1 cellular context compared by ENCODE assay signal in the genomic region with DNA sequence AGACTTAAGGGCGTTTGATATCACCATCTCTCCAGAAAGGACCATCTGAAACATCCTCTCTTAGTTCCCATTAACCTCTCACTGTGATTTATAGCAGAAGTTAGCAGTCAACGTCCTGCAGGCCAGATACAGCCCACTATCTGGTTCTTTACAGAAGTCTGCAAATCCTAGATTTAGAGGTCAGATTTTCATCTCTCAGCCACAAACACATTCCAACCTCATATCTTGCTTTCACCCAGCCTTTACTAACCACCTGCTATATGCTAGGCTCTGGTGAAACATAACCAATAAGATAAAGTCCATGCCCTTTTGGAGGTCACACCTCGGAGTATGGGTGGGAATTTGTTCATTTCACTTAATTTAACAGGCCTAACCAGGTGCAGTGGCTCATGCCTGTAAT.
TF ChIP-seq lines count a peak whose summit lies in the region.

No MANE protein-coding gene starts in this region.

TF ChIP-seq in K562, 482 proteins besides CTCF, POLR2A, EP300 and RAD21 (continued from another document and continues in another):
- TF ChIP-seq CBFA2T3 (IDR thresholded peaks at IDR 0.05) (peak; percentile 96), ETV1 (tag; conservative IDR thresholded peaks at IDR 0.05; ENCODE audit: low read depth) (0 out of 2 replicates have a peak, but pooled peaks have one; percentile 15), FOXK2 (conservative IDR thresholded peaks at IDR 0.05 in 1 of 2, IDR thresholded peaks at IDR 0.05 in 1 of 2; ENCODE audit: low read depth in 2 of 2) (no peak), SRSF9 (IDR thresholded peaks at IDR 0.05; ENCODE audit: borderline replicate concordance, low read depth, low read length) (no peak), HSF4 (CRISPR knock-in tag; IDR thresholded peaks at IDR 0.05; ENCODE audit: borderline replicate concordance) (no peak), CBX1 (IDR thresholded peaks at IDR 0.05; ENCODE audit: low read depth) (no peak), CBX3 (IDR thresholded peaks at IDR 0.05; ENCODE audit: borderline replicate concordance in 1 of 2, low read length in 2 of 2) (no peak), TBL1XR1 (IDR thresholded peaks at IDR 0.05; ENCODE audit: low read length in 2 of 2) (peak in 1 of 2 experiments; percentile 49; a peak in 1 of 4 replicates), OTX1 (CRISPR knock-in tag; IDR thresholded peaks at IDR 0.05) (no peak), THRAP3 (IDR thresholded peaks at IDR 0.05; ENCODE audit: borderline replicate concordance) (no peak), TRIM25 (IDR thresholded peaks at IDR 0.05; ENCODE audit: borderline replicate concordance) (no peak), ASH1L (IDR thresholded peaks at IDR 0.05; ENCODE audit: borderline replicate concordance, low read depth, partially characterized antibody) (no peak), CHD4 (IDR thresholded peaks at IDR 0.05; ENCODE audit: insufficient read depth, insufficient replicate concordance, low read depth, low read length, poor library complexity, severe bottlenecking) (no peak), ZNF780A (CRISPR knock-in tag; IDR thresholded peaks at IDR 0.05) (no peak), ZNF121 (CRISPR knock-in tag; conservative IDR thresholded peaks at IDR 0.05) (no peak), STAT6 (CRISPR knock-in tag; IDR thresholded peaks at IDR 0.05) (no peak), HEY1 (CRISPR knock-in tag; IDR thresholded peaks at IDR 0.05; ENCODE audit: borderline replicate concordance) (0 out of 2 replicates have a peak, but pooled peaks have one; percentile 43), PHF21A (IDR thresholded peaks at IDR 0.05; ENCODE audit: borderline replicate concordance, low read depth) (no peak), MYNN (IDR thresholded peaks at IDR 0.05) (no peak), MYNN (CRISPR knock-in tag; IDR thresholded peaks at IDR 0.05) (no peak), SP2 (IDR thresholded peaks at IDR 0.05; ENCODE audit: extremely low read depth, low read depth, low read length, poor library complexity, severe bottlenecking) (no peak), BACH1 (tag; IDR thresholded peaks at IDR 0.05) (no peak), ATF7 (IDR thresholded peaks at IDR 0.05) (0 out of 2 replicates have a peak, but pooled peaks have one; percentile 15), BRCA1 (IDR thresholded peaks at IDR 0.05) (no peak), BRCA1 (CRISPR knock-in tag; IDR thresholded peaks at IDR 0.05) (no peak), RBFOX2 (IDR thresholded peaks at IDR 0.05; ENCODE audit: low read depth, low read length) (no peak), ZNF347 (CRISPR knock-in tag; IDR thresholded peaks at IDR 0.05; ENCODE audit: low read depth) (no peak), HDAC6 (IDR thresholded peaks at IDR 0.05; ENCODE audit: low read depth, low read length) (no peak), SIN3B (IDR thresholded peaks at IDR 0.05; ENCODE audit: low read depth) (no peak), MNT (conservative IDR thresholded peaks at IDR 0.05) (peak in 1 of 2 experiments; percentile 43; a peak in 1 of 4 replicates), ARID3A (IDR thresholded peaks at IDR 0.05; ENCODE audit: borderline replicate concordance, low read depth, low read length) (no peak), POLR2H (tag; IDR thresholded peaks at IDR 0.05; ENCODE audit: low read depth) (no peak), MEF2A (IDR thresholded peaks at IDR 0.05; ENCODE audit: control insufficient read depth, low read depth, low read length) (no peak), NFE2L1 (tag; IDR thresholded peaks at IDR 0.05; ENCODE audit: borderline replicate concordance, low read depth) (no peak), IRF9 (tag; IDR thresholded peaks at IDR 0.05) (no peak), TRIM24 (IDR thresholded peaks at IDR 0.05) (peak; percentile 62 to 79; a peak in 3 of 4 replicates)
- TF ChIP-seq, protein P1, sequence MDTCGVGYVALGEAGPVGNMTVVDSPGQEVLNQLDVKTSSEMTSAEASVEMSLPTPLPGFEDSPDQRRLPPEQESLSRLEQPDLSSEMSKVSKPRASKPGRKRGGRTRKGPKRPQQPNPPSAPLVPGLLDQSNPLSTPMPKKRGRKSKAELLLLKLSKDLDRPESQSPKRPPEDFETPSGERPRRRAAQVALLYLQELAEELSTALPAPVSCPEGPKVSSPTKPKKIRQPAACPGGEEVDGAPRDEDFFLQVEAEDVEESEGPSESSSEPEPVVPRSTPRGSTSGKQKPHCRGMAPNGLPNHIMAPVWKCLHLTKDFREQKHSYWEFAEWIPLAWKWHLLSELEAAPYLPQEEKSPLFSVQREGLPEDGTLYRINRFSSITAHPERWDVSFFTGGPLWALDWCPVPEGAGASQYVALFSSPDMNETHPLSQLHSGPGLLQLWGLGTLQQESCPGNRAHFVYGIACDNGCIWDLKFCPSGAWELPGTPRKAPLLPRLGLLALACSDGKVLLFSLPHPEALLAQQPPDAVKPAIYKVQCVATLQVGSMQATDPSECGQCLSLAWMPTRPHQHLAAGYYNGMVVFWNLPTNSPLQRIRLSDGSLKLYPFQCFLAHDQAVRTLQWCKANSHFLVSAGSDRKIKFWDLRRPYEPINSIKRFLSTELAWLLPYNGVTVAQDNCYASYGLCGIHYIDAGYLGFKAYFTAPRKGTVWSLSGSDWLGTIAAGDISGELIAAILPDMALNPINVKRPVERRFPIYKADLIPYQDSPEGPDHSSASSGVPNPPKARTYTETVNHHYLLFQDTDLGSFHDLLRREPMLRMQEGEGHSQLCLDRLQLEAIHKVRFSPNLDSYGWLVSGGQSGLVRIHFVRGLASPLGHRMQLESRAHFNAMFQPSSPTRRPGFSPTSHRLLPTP (IDR thresholded peaks at IDR 0.05; ENCODE audit: borderline replicate concordance, extremely low read depth, insufficient read length), result no peak
- TF ChIP-seq, protein P2, sequence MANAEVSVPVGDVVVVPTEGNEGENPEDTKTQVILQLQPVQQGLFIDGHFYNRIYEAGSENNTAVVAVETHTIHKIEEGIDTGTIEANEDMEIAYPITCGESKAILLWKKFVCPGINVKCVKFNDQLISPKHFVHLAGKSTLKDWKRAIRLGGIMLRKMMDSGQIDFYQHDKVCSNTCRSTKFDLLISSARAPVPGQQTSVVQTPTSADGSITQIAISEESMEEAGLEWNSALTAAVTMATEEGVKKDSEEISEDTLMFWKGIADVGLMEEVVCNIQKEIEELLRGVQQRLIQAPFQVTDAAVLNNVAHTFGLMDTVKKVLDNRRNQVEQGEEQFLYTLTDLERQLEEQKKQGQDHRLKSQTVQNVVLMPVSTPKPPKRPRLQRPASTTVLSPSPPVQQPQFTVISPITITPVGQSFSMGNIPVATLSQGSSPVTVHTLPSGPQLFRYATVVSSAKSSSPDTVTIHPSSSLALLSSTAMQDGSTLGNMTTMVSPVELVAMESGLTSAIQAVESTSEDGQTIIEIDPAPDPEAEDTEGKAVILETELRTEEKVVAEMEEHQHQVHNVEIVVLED (CRISPR knock-in tag; IDR thresholded peaks at IDR 0.05), result no peak
- TF ChIP-seq, protein P3, sequence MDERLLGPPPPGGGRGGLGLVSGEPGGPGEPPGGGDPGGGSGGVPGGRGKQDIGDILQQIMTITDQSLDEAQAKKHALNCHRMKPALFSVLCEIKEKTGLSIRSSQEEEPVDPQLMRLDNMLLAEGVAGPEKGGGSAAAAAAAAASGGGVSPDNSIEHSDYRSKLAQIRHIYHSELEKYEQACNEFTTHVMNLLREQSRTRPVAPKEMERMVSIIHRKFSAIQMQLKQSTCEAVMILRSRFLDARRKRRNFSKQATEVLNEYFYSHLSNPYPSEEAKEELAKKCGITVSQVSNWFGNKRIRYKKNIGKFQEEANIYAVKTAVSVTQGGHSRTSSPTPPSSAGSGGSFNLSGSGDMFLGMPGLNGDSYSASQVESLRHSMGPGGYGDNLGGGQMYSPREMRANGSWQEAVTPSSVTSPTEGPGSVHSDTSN (CRISPR knock-in tag; IDR thresholded peaks at IDR 0.05; ENCODE audit: low read depth), result 0 out of 2 replicates have a peak, but pooled peaks have one; percentile 37
- TF ChIP-seq, protein P3 (tag; conservative IDR thresholded peaks at IDR 0.05; ENCODE audit: low read depth), result peak; percentile 77
- TF ChIP-seq, protein P4, sequence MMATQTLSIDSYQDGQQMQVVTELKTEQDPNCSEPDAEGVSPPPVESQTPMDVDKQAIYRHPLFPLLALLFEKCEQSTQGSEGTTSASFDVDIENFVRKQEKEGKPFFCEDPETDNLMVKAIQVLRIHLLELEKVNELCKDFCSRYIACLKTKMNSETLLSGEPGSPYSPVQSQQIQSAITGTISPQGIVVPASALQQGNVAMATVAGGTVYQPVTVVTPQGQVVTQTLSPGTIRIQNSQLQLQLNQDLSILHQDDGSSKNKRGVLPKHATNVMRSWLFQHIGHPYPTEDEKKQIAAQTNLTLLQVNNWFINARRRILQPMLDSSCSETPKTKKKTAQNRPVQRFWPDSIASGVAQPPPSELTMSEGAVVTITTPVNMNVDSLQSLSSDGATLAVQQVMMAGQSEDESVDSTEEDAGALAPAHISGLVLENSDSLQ (IDR thresholded peaks at IDR 0.05), result peak; percentile 81
- TF ChIP-seq, protein P5, sequence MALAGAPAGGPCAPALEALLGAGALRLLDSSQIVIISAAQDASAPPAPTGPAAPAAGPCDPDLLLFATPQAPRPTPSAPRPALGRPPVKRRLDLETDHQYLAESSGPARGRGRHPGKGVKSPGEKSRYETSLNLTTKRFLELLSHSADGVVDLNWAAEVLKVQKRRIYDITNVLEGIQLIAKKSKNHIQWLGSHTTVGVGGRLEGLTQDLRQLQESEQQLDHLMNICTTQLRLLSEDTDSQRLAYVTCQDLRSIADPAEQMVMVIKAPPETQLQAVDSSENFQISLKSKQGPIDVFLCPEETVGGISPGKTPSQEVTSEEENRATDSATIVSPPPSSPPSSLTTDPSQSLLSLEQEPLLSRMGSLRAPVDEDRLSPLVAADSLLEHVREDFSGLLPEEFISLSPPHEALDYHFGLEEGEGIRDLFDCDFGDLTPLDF (CRISPR knock-in tag; IDR thresholded peaks at IDR 0.05), result no peak
